ENCODE assay signal across 8 cellular contexts in the genomic region with DNA sequence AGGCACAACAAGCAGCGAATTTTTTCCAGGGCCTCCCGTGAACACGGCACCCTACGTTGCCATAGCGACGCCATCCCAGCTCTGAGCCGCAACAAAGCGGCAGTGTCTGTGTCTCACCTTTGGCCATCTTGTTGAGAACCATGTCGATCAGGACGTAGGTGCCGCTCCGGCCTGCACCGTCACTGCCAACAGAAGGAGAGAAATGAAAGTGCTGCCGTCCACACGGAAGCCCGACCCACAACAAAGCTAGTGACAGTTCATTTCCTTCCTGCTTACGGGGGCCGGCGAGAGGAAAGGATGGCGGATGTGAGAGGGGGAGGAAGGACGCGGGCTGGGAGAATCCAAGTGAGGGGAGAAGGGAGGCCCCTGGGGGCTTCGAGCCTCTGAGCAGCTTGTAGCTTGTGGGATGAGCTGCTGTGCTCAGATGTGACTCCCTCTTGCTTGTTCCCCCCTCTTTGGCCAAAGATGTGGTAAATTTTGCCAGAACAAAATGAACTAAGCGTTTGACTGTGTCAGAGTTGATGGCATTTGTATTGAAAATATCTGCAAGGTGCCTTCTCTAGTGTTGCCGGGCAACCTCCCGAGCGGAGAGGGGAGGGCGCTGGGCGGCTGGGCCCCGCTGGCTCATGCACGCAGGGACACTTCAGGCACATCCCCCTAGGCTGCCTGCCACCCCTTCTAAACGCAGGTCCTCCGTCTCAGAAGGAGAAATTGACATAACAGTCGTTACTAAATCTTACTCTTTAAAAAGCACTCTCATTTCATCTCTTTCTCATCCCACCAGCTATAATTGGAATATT.
DNase-seq lines count a peak whose midpoint lies in the region; ATAC-seq, FAIRE-seq and TF ChIP-seq lines count a peak whose summit lies in the region.

No MANE protein-coding gene starts in this region.

- no peak for TF ChIP-seq CTCF in GM12878 (IDR thresholded peaks at IDR 0.05 in 2 of 3, conservative IDR thresholded peaks at IDR 0.05 in 1 of 3; ENCODE audit: control insufficient read depth in 2 of 3, extremely low read depth in 1 of 3, insufficient read depth in 1 of 3, low read depth in 3 of 3, low read length in 3 of 3)

- RAD21 ChIA-PET in GM12878 (lab: Charles Lee; ENCODE audit: unreplicated experiment), result no interaction called here

- no peak for TF ChIP-seq RAD21 in GM12878 (IDR thresholded peaks at IDR 0.05; ENCODE audit: insufficient read depth, low read depth, low read length)

- no peak overlapping the region for H3K9ac ChIP-seq in GM12878 (ENCODE audit: control insufficient read depth, insufficient read depth, low read length)

- no peak for FAIRE-seq in GM12878 (lab: Jason Lieb, UNC)

- H3K36me3 Mint-ChIP-seq in immature natural killer cell, result peaks cover 0 to 5% (median 3%) of the 10 kb centered on the region in 3 donors

- H3K27me3 ChIP-seq in GM12878 (replicated peaks in 1 of 2; ENCODE audit: control insufficient read depth in 2 of 2, insufficient read depth in 2 of 2, low read length in 1 of 2), result no peaks in the 10 kb centered on the region
- no peaks in the 10 kb centered on the region for H3K27me3 ChIP-seq in MG63

- H3K4me1 Mint-ChIP-seq in immature natural killer cell, result peaks cover 27 to 29% of the 10 kb centered on the region in 2 donors

- CTCF ChIA-PET in GM12878 (lab: Yijun Ruan, JAX), result no interaction called here

- peak overlapping the region; percentile 41 for H2AFZ ChIP-seq in GM12878 (ENCODE audit: control insufficient read depth, low read depth, low read length)

- DNase-seq in T follicular helper cell (ENCODE audit: low read depth), result peak; percentile 44
- no peak for DNase-seq in GM12878 (ENCODE audit: low read depth, low spot score)
- DNase-seq in immature natural killer cell, result peak; percentile 67 to 73 (median 73)
- DNase-seq in MG63, result no peak
- no peak for DNase-seq in NCI-H1930 (lab: John Stamatoyannopoulos, UW)

- no peaks in the 10 kb centered on the region; the same call in 1 of the 2 replicates for H3K4me1 ChIP-seq in GM12878 (ENCODE audit: control insufficient read depth, insufficient read depth, low read length)

- H3K4me3 ChIP-seq in GM12878 (no peak overlapping the region), skin epidermis (peak overlapping the region; percentile 22 to 48 (median 38)), MG63 (no peak overlapping the region)

- H3K27ac ChIP-seq in GM12878 (ENCODE audit: control insufficient read depth, insufficient read depth), result no peak overlapping the region
- H3K27ac ChIP-seq in skin epidermis, result peak overlapping the region in 13 of 21 experiments; percentile 1 to 73 (median 54)

- peak overlapping the region; percentile 68 to 95 (median 88) for H3K27ac Mint-ChIP-seq in immature natural killer cell

- no peaks in the 10 kb centered on the region for H3K9me3 Mint-ChIP-seq in immature natural killer cell

- SMC1A ChIA-PET in GM12878 (lab: Charles Lee; ENCODE audit: uncharacterized antibody, unreplicated experiment), result no interaction called here

- no peaks in the 10 kb centered on the region; the same call in 2 of the 3 replicates for H3K9me3 ChIP-seq in GM12878 (replicated peaks; ENCODE audit: control insufficient read depth, insufficient read depth, low read length)
- no peaks in the 10 kb centered on the region for H3K9me3 ChIP-seq in MG63

- 8% methylated on average over 34 of the region's 34 CpGs for WGBS in GM12878 (ENCODE audit: insufficient coverage, insufficient replicate concordance, low lambda C conversion rate, missing lambda C conversion rate)

- peak overlapping the region; percentile 47; the same call in 1 of the 2 replicates for H3K4me2 ChIP-seq in GM12878 (ENCODE audit: control insufficient read depth, insufficient read depth)

- TF ChIP-seq POLR2A in GM18505 (IDR thresholded peaks at IDR 0.05; ENCODE audit: borderline replicate concordance, extremely low read depth, insufficient read depth, insufficient read length), result no peak
- TF ChIP-seq POLR2A in GM12878 (IDR thresholded peaks at IDR 0.05; ENCODE audit: low read depth, low read length), result no peak

- ATAC-seq in GM18505 (IDR thresholded peaks at IDR 0.05; ENCODE audit: unreplicated experiment) (peak; percentile 83), HG03159 (IDR thresholded peaks at IDR 0.05; ENCODE audit: unreplicated experiment) (peak; percentile 88), GM12878 (peak; percentile 42)

- in situ Hi-C loops in GM12878 (cut with MboI), result no loop called here

- H3K4me3 Mint-ChIP-seq in immature natural killer cell, result peak overlapping the region; percentile 89 to 98 (median 91)

- no TSS peak for BruUV-seq in GM12878 (replicated peaks; lab: Mats Ljungman, UMichigan)

- intact Hi-C loops in GM12878 (cut with micrococcal nuclease; ENCODE audit: unreplicated experiment), result no loop called here

- TF ChIP-seq EP300 in GM12878 (IDR thresholded peaks at IDR 0.05; ENCODE audit: borderline replicate concordance in 1 of 2, control insufficient read depth in 1 of 2, low read depth in 2 of 2, low read length in 2 of 2), result no peak

- no peaks in the 10 kb centered on the region for H3K79me2 ChIP-seq in GM12878 (ENCODE audit: control insufficient read depth, insufficient read depth, low read length)

- H3K36me3 ChIP-seq in GM12878 (ENCODE audit: control insufficient read depth in 2 of 2, insufficient read depth in 2 of 2, low read length in 1 of 2), result no peaks in the 10 kb centered on the region
- no peaks in the 10 kb centered on the region for H3K36me3 ChIP-seq in MG63

- POLR2A ChIA-PET in GM12878 (lab: Charles Lee), result no interaction called here

- no peaks in the 10 kb centered on the region for H4K20me1 ChIP-seq in GM12878 (ENCODE audit: control insufficient read depth, insufficient read depth)

- H3K27me3 Mint-ChIP-seq in immature natural killer cell (ENCODE audit: low read depth in 3 of 3), result peaks cover 7 to 21% (median 18%) of the 10 kb centered on the region in 3 donors

TF ChIP-seq in GM12878, 131 proteins besides CTCF, POLR2A, EP300 and RAD21:
- TF ChIP-seq, protein P1, sequence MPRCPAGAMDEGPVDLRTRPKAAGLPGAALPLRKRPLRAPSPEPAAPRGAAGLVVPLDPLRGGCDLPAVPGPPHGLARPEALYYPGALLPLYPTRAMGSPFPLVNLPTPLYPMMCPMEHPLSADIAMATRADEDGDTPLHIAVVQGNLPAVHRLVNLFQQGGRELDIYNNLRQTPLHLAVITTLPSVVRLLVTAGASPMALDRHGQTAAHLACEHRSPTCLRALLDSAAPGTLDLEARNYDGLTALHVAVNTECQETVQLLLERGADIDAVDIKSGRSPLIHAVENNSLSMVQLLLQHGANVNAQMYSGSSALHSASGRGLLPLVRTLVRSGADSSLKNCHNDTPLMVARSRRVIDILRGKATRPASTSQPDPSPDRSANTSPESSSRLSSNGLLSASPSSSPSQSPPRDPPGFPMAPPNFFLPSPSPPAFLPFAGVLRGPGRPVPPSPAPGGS (IDR thresholded peaks at IDR 0.05; ENCODE audit: borderline replicate concordance, insufficient read depth, low read depth, low read length, poor library complexity, severe bottlenecking), result no peak
- TF ChIP-seq TAF1 (IDR thresholded peaks at IDR 0.05; ENCODE audit: borderline replicate concordance, low read depth, low read length) (no peak), FOXK2 (IDR thresholded peaks at IDR 0.05) (no peak), YBX1 (IDR thresholded peaks at IDR 0.05) (no peak), BMI1 (IDR thresholded peaks at IDR 0.05; ENCODE audit: borderline replicate concordance) (peak; percentile 60; the same call in 1 of the 2 replicates), ATF7 (IDR thresholded peaks at IDR 0.05; ENCODE audit: low read depth) (no peak), ESRRA (IDR thresholded peaks at IDR 0.05; ENCODE audit: low read length) (no peak), IKZF1 (conservative IDR thresholded peaks at IDR 0.05) (peak; percentile 49)
- TF ChIP-seq, protein P2, sequence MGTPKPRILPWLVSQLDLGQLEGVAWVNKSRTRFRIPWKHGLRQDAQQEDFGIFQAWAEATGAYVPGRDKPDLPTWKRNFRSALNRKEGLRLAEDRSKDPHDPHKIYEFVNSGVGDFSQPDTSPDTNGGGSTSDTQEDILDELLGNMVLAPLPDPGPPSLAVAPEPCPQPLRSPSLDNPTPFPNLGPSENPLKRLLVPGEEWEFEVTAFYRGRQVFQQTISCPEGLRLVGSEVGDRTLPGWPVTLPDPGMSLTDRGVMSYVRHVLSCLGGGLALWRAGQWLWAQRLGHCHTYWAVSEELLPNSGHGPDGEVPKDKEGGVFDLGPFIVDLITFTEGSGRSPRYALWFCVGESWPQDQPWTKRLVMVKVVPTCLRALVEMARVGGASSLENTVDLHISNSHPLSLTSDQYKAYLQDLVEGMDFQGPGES (IDR thresholded peaks at IDR 0.05), result no peak

Comparison
In these comparisons a context has a peak if more than half of its experiments do, and no peak if none do; other contexts are left out.
1. DNase-seq: peak in T follicular helper cell (single experiment) and immature natural killer cell (3 of 3); none in GM12878 (single experiment), MG63 (single experiment) and NCI-H1930 (0 of 2).
2. H3K4me3 ChIP-seq: peak in skin epidermis (7 of 7); none in GM12878 (single experiment) and MG63 (single experiment).
3. Peak in every context shown above with its lines, with median percentiles within 50 percentile points of each other: ATAC-seq.